ENCODE assay signal across 16 cellular contexts in genomic region chr3:107651782-107652181, GRCh38.
DNase-seq lines count a peak whose midpoint lies in the region; ATAC-seq and TF ChIP-seq lines count a peak whose summit lies in the region.
"Had no signal": no experiment of that assay in that cellular context is flagged by ENCODE, and none has a peak within 500 bp of the region (broad histone marks: within the 10 kb centered on the region; RNA-seq: fewer than 3 reads in every experiment).

No MANE protein-coding gene starts in this region.

- H4K20me1 ChIP-seq in hepatocyte (ENCODE audit: insufficient read depth, poor library complexity, severe bottlenecking): peaks cover 5% of the 10 kb centered on the region
- no peaks in the 10 kb centered on the region for H4K20me1 ChIP-seq in mammary epithelial cell (ENCODE audit: insufficient read depth, low read length)
- H4K20me1 ChIP-seq: BLaER1 treated with 17β-estradiol and CSF1 and Interleukin-3, amounts not matched to agents 10 nM and 100 nM had no signal

- H3K4me1 ChIP-seq in hepatocyte (ENCODE audit: insufficient read depth): no peaks in the 10 kb centered on the region
- no peaks in the 10 kb centered on the region for H3K4me1 ChIP-seq in mammary epithelial cell (ENCODE audit: insufficient read depth, low read length)
- peaks cover 0 to 4% (median 2%) of the 10 kb centered on the region in 4 donors for H3K4me1 ChIP-seq in esophagus muscularis mucosa
- H3K4me1 ChIP-seq: neural progenitor cell had no signal

- H3K4me2 ChIP-seq in hepatocyte (no peak overlapping the region), mammary epithelial cell (ENCODE audit: insufficient read depth, low read depth, low read length) (no peak overlapping the region)
- H3K4me2 ChIP-seq: neural progenitor cell had no signal

- H2AFZ ChIP-seq in hepatocyte: no peak overlapping the region
- no peak overlapping the region for H2AFZ ChIP-seq in mammary epithelial cell (ENCODE audit: low read depth, low read length)
- H2AFZ ChIP-seq: neural progenitor cell had no signal

- peaks cover 1% of the 10 kb centered on the region for H3K36me3 Mint-ChIP-seq in IgD-negative memory B cell

- dilution Hi-C loops in mammary epithelial cell (cut with HindIII; ENCODE audit: low sequenced_read_pairs): no loop called here

- H3K27ac ChIP-seq in hepatocyte: no peak overlapping the region
- no peak overlapping the region for H3K27ac ChIP-seq in mammary epithelial cell (ENCODE audit: insufficient read depth, low read depth, low read length)
- no peak overlapping the region for H3K27ac ChIP-seq in esophagus muscularis mucosa (replicated peaks in 1 of 4)
- H3K27ac ChIP-seq: neural progenitor cell, RWPE1 had no signal

- H3K27me3 ChIP-seq in hepatocyte (no peaks in the 10 kb centered on the region), mammary epithelial cell (ENCODE audit: insufficient read depth, low read length) (no peaks in the 10 kb centered on the region), esophagus muscularis mucosa (no peaks in the 10 kb centered on the region)
- H3K27me3 ChIP-seq: BLaER1 treated with 17β-estradiol and CSF1 and Interleukin-3, amounts not matched to agents 10 nM and 100 nM; neural progenitor cell had no signal

- H3K27me3 Mint-ChIP-seq in IgD-negative memory B cell: no peaks in the 10 kb centered on the region
- H3K27me3 Mint-ChIP-seq: activated naive CD8-positive, alpha-beta T cell treated with anti-CD3 and anti-CD28 coated beads, Interleukin-2, amount 50 U/mL, for 24 hours had no signal

- no peak for TF ChIP-seq EP300 in esophagus muscularis mucosa (IDR thresholded peaks at IDR 0.05)

- no peaks in the 10 kb centered on the region for H3K79me2 ChIP-seq in hepatocyte
- peaks cover 6% of the 10 kb centered on the region for H3K79me2 ChIP-seq in mammary epithelial cell (ENCODE audit: insufficient read depth, low read length)

- H3K36me3 ChIP-seq in hepatocyte (replicated peaks; ENCODE audit: insufficient read depth, low read depth) (no peaks in the 10 kb centered on the region), mammary epithelial cell (ENCODE audit: insufficient read depth, low read length) (peaks cover under 1% of the 10 kb centered on the region), esophagus muscularis mucosa (peaks cover 0 to 8% (median 0%) of the 10 kb centered on the region in 4 donors)

- H3K9ac ChIP-seq in mammary epithelial cell (ENCODE audit: insufficient read depth, low read length): no peak overlapping the region
- H3K9ac ChIP-seq: BLaER1 treated with 17β-estradiol and CSF1 and Interleukin-3, amounts not matched to agents 10 nM and 100 nM; neural progenitor cell had no signal

- no peak overlapping the region for H3K4me3 Mint-ChIP-seq in IgD-negative memory B cell
- H3K4me3 Mint-ChIP-seq: activated naive CD8-positive, alpha-beta T cell treated with anti-CD3 and anti-CD28 coated beads, Interleukin-2, amount 50 U/mL, for 24 hours; neural progenitor cell had no signal

- ATAC-seq in GM18907 (IDR thresholded peaks at IDR 0.05; ENCODE audit: unreplicated experiment) (peak; percentile 77), HG02623 (IDR thresholded peaks at IDR 0.05; ENCODE audit: unreplicated experiment) (peak; percentile 68), GM21367 (IDR thresholded peaks at IDR 0.05; ENCODE audit: unreplicated experiment) (no peak)
- ATAC-seq: activated naive CD8-positive, alpha-beta T cell treated with anti-CD3 and anti-CD28 coated beads, Interleukin-2, amount 50 U/mL, for 24 hours had no signal

- no peaks in the 10 kb centered on the region for H3K9me3 Mint-ChIP-seq in IgD-negative memory B cell
- H3K9me3 Mint-ChIP-seq: activated naive CD8-positive, alpha-beta T cell treated with anti-CD3 and anti-CD28 coated beads, Interleukin-2, amount 50 U/mL, for 24 hours had no signal

- no TSS peak for BruUV-seq in mammary epithelial cell (replicated peaks; lab: Mats Ljungman, UMichigan)

- TF ChIP-seq CTCF in hepatocyte (IDR thresholded peaks at IDR 0.05; ENCODE audit: poor library complexity) (no peak), mammary epithelial cell (conservative IDR thresholded peaks at IDR 0.05 in 1 of 2, IDR thresholded peaks at IDR 0.05 in 1 of 2; ENCODE audit: extremely low read depth in 1 of 2, insufficient read depth in 1 of 2, low read depth in 1 of 2, low read length in 2 of 2) (no peak), esophagus muscularis mucosa (IDR thresholded peaks at IDR 0.05) (no peak)

- DNase-seq in CD1c-positive myeloid dendritic cell (ENCODE audit: extremely low spot score): peak; percentile 11
- DNase-seq in hepatocyte (ENCODE audit: low spot score): no peak
- no peak for DNase-seq in mammary epithelial cell
- DNase-seq in esophagus muscularis mucosa (ENCODE audit: extremely low spot score): no peak
- DNase-seq: activated CD4-positive, alpha-beta T cell treated with anti-CD3 and anti-CD28 coated beads for 1 hour; activated naive CD8-positive, alpha-beta T cell treated with anti-CD3 and anti-CD28 coated beads, Interleukin-2, amount 50 U/mL, for 24 hours; foreskin fibroblast; NCI-H2171; stimulated activated CD4-positive, alpha-beta T cell treated with anti-CD3 and anti-CD28 coated beads, Interleukin-12 subunit alpha, Interleukin-12 subunit beta, amount 100 ng/mL, for 4 hours had no signal

- H3K9me3 ChIP-seq in hepatocyte (ENCODE audit: low read depth): no peaks in the 10 kb centered on the region
- H3K9me3 ChIP-seq in mammary epithelial cell (replicated peaks; ENCODE audit: insufficient read depth, low read length): no peaks in the 10 kb centered on the region
- H3K9me3 ChIP-seq in esophagus muscularis mucosa: no peaks in the 10 kb centered on the region

- no peak overlapping the region for H3K4me3 ChIP-seq in hepatocyte
- H3K4me3 ChIP-seq in mammary epithelial cell (replicated peaks in 1 of 3; ENCODE audit: insufficient read depth in 1 of 3, low read depth in 2 of 3, low read length in 3 of 3): no peak overlapping the region
- H3K4me3 ChIP-seq in esophagus muscularis mucosa: no peak overlapping the region
- H3K4me3 ChIP-seq: BLaER1 treated with 17β-estradiol and CSF1 and Interleukin-3, amounts not matched to agents 10 nM and 100 nM; neural progenitor cell had no signal

- in situ Hi-C loops in mammary epithelial cell (cut with MboI; ENCODE audit: low sequenced_read_pairs in 2 of 2): no loop called here

- no peaks in the 10 kb centered on the region for H3K9me2 ChIP-seq in hepatocyte (replicated peaks; ENCODE audit: insufficient read depth)

- H3K4me1 Mint-ChIP-seq in IgD-negative memory B cell: peaks cover 18 to 28% (median 19%) of the 10 kb centered on the region in 3 donors
- H3K4me1 Mint-ChIP-seq: neural progenitor cell had no signal

- peak overlapping the region in 2 of 3 donors; percentile 19 to 42 for H3K27ac Mint-ChIP-seq in IgD-negative memory B cell
- H3K27ac Mint-ChIP-seq: activated naive CD8-positive, alpha-beta T cell treated with anti-CD3 and anti-CD28 coated beads, Interleukin-2, amount 50 U/mL, for 24 hours; neural progenitor cell had no signal

- intact Hi-C loops in mammary epithelial cell (cut with micrococcal nuclease) (no loop called here), esophagus muscularis mucosa (cut with DNase I) (no loop called here)

- CTCF ChIA-PET in mammary epithelial cell (lab: Charles Lee; ENCODE audit: low non-redundant PET): no interaction called here

- no peak for TF ChIP-seq POLR2A in esophagus muscularis mucosa (IDR thresholded peaks at IDR 0.05; ENCODE audit: low read depth)
